Comparison of ENCODE assay signal across 8 cellular contexts in the genomic region with DNA sequence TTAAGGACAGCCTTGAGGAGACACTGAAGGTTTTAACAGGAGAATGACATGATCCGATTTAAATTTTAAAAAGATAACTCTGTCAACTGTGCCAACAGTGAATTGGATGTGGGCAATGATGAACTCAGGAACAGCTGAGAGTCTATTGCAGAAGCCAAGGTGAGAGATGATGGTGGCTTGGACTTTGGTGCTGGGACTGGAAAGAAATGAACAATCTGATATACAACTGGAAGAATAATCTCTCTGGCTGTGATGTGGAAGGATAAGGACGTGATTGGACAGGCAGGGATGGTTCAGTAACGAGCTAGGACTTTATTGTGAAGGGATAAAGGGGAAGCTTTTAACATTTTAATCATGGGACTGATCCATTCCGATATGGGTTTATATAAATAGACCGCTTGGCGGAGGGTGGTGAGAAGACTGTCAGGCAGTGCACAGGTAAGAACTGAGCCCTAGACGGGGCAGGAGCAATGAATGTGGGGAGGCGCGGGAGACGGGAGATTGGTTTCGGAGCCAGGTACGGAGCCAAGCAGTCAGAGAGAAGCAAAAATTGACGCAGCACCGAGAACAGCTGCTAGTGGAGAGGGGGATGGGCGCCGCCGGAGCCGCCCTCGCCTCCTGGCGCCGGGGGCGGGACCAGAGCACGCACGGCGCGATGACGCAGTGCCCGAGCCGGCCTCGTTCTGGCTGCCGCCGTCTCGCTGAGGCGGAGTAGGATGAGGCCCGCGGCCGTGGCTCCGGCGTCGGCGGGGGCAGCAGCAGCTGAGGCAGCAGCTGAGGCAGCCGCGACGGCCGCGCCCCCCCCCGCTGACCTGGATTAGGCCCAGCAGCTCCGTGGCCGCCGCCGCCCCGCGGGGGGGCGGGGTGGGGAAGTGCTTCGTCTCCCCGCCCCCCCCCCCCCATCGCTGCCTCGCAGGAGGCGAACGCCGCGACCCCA. TPM values are rescaled to one million over a fixed set of nuclear protein-coding genes. Genes with fewer than 3 reads are reported as not detected.
DNase-seq lines count a peak whose midpoint lies in the region; ATAC-seq and TF ChIP-seq lines count a peak whose summit lies in the region.

Gene RNF11, plus strand, starts transcription at position 663 of the 937 bp plus-strand sequence. CDS start 484 bp downstream, outside the sequence.

- H3K4me2 ChIP-seq in trophoblast cell (ENCODE audit: low read length), result peak within 1 kb of the TSS; percentile 89

- H3K9ac ChIP-seq in adipocyte (ENCODE audit: low read length) (peak within 1 kb of the TSS; percentile 98), trophoblast cell (ENCODE audit: low read length) (peak within 1 kb of the TSS; percentile 96)

- peak within 1 kb of the TSS; percentile 79 for H2BK12ac ChIP-seq in trophoblast cell (ENCODE audit: low read length)

- peaks cover 19% of the 10 kb centered on the region for H3K79me2 ChIP-seq in trophoblast cell (ENCODE audit: control insufficient read depth, insufficient read depth, low read length, poor library complexity)

- WGBS in trophoblast cell (ENCODE audit: extremely low coverage, insufficient coverage, insufficient read length), result no CpG with 5 or more reads among the region's 62 CpGs
- WGBS in tibial nerve, 2 donors, result 1% methylated on average over 41 to 57 of the region's 62 CpGs

- DNase-seq in NCI-H1417 (lab: John Stamatoyannopoulos, UW), result peak; percentile 92 to 95 (median 93)
- DNase-seq in T follicular helper cell (ENCODE audit: low read depth), result peak; percentile 88
- peak; percentile 98 for DNase-seq in adipocyte (ENCODE audit: low read depth)
- peak; percentile 93 to 96 for DNase-seq in cardiac muscle cell (ENCODE audit: low read depth in 1 of 2, low spot score in 1 of 2)
- peak; percentile 92 to 96 for DNase-seq in trophoblast cell
- peak; percentile 84 to 89 for DNase-seq in tibial nerve (ENCODE audit: low spot score in 2 of 2)

- H2BK5ac ChIP-seq in trophoblast cell (ENCODE audit: low read depth, low read length, poor library complexity), result peak within 1 kb of the TSS; percentile 82

- TF ChIP-seq CTCF in GM12875 (IDR thresholded peaks at IDR 0.05; ENCODE audit: borderline replicate concordance, insufficient read depth, low read depth, low read length) (no peak), cardiac muscle cell (IDR thresholded peaks at IDR 0.05; ENCODE audit: low read depth, low read length) (no peak), tibial nerve (IDR thresholded peaks at IDR 0.05) (peak in 2 of 5 experiments; percentile 36 to 57)

- H3K4ac ChIP-seq in trophoblast cell (ENCODE audit: low read depth, low read length), result peak within 1 kb of the TSS; percentile 90

- H3K4me1 ChIP-seq in adipocyte (ENCODE audit: control insufficient read depth, insufficient read depth, low read length), result peaks cover 31% of the 10 kb centered on the region
- H3K4me1 ChIP-seq in cardiac muscle cell (ENCODE audit: low read depth), result peaks cover 25% of the 10 kb centered on the region
- H3K4me1 ChIP-seq in trophoblast cell (ENCODE audit: control insufficient read depth in 1 of 2, insufficient read depth in 2 of 2, low read length in 2 of 2), result peaks cover 6 to 12% of the 10 kb centered on the region in 2 experiments
- peaks cover 0 to 47% (median 25%) of the 10 kb centered on the region in 4 donors for H3K4me1 ChIP-seq in tibial nerve

- peak within 1 kb of the TSS; percentile 92 for H3K14ac ChIP-seq in trophoblast cell (ENCODE audit: low read length)

- H3K79me1 ChIP-seq in trophoblast cell (ENCODE audit: low read length), result peaks cover 16% of the 10 kb centered on the region

- H3K9me3 ChIP-seq in adipocyte (ENCODE audit: control insufficient read depth, low read length), result no peaks in the 10 kb centered on the region
- no peaks in the 10 kb centered on the region for H3K9me3 ChIP-seq in cardiac muscle cell (ENCODE audit: low read depth)
- H3K9me3 ChIP-seq in trophoblast cell (ENCODE audit: insufficient read depth, low read depth, low read length), result no peaks in the 10 kb centered on the region
- H3K9me3 ChIP-seq in tibial nerve, result no peaks in the 10 kb centered on the region

- no peak within 1 kb of the TSS for H3K23ac ChIP-seq in trophoblast cell (ENCODE audit: low read length)

- H3K27me3 ChIP-seq in adipocyte (replicated peaks; ENCODE audit: control insufficient read depth, insufficient read depth, low read length) (no peaks in the 10 kb centered on the region), cardiac muscle cell (no peaks in the 10 kb centered on the region), trophoblast cell (ENCODE audit: insufficient read depth, low read length) (no peaks in the 10 kb centered on the region), tibial nerve (no peaks in the 10 kb centered on the region)

- H4K91ac ChIP-seq in trophoblast cell (ENCODE audit: low read depth, low read length), result peak within 1 kb of the TSS; percentile 87

- peak within 1 kb of the TSS; percentile 70 for H4K12ac ChIP-seq in trophoblast cell (ENCODE audit: low read depth, low read length)

- H4K8ac ChIP-seq in trophoblast cell (ENCODE audit: low read depth, low read length), result peak within 1 kb of the TSS; percentile 79

- H3K4me3 ChIP-seq in GM12875 (ENCODE audit: low read depth, low read length) (peak within 1 kb of the TSS; percentile 97), adipocyte (ENCODE audit: low read length) (peak within 1 kb of the TSS; percentile 97), cardiac muscle cell (peak within 1 kb of the TSS; percentile 94), trophoblast cell (ENCODE audit: low read depth, low read length) (peak within 1 kb of the TSS; percentile 96), tibial nerve (peak within 1 kb of the TSS; percentile 76 to 96 (median 84))

- TF ChIP-seq POLR2A in tibial nerve (IDR thresholded peaks at IDR 0.05), result peak; percentile 89 to 98

- peak within 1 kb of the TSS; percentile 72 for H2AFZ ChIP-seq in trophoblast cell (ENCODE audit: insufficient read depth, low read length, poor library complexity)

- H3K36me3 ChIP-seq in adipocyte (ENCODE audit: control insufficient read depth, insufficient read depth, low read length, severe bottlenecking) (no peaks in the 10 kb centered on the region), cardiac muscle cell (no peaks in the 10 kb centered on the region), trophoblast cell (ENCODE audit: control insufficient read depth in 1 of 2, insufficient read depth in 2 of 2, low read length in 2 of 2) (no peaks in the 10 kb centered on the region), tibial nerve (no peaks in the 10 kb centered on the region)

- peak; percentile 42 to 96 for TF ChIP-seq EP300 in tibial nerve (IDR thresholded peaks at IDR 0.05)

- H2BK120ac ChIP-seq in trophoblast cell (ENCODE audit: insufficient read depth, low read length, poor library complexity), result peak within 1 kb of the TSS; percentile 82

- ATAC-seq in HG02759 (IDR thresholded peaks at IDR 0.05; ENCODE audit: unreplicated experiment), result peak; percentile 90

- H2AK5ac ChIP-seq in trophoblast cell (ENCODE audit: low read length), result peak within 1 kb of the TSS; percentile 51

- H3K27ac ChIP-seq in cardiac muscle cell (peak within 1 kb of the TSS; percentile 91), trophoblast cell (ENCODE audit: low read depth, low read length) (peak within 1 kb of the TSS; percentile 75), tibial nerve (peak within 1 kb of the TSS; percentile 91 to 99 (median 95))

- H3K18ac ChIP-seq in trophoblast cell (ENCODE audit: low read length), result peak within 1 kb of the TSS; percentile 91

RNA-seq across cellular contexts. Expression of gene RNF11, which starts in this region (rescaled TPM):
- 58.8 and 78.3 TPM in 2 replicates for total RNA-seq in cardiac muscle cell
- 64.2 and 65.0 TPM in 2 replicates for polyA plus RNA-seq in cardiac muscle cell
- polyA plus RNA-seq in trophoblast cell (2013), result 142 and 155 TPM in 2 replicates
- total RNA-seq in tibial nerve, result 10 to 100 TPM; 56.7 to 84.3 (median 76.2) TPM

Comparison
In these comparisons a context has a peak if more than half of its experiments do, and no peak if none do; other contexts are left out.
1. Peak in every context shown above with its lines: DNase-seq, ATAC-seq, H3K4me3 ChIP-seq and H3K27ac ChIP-seq.